Comparison of ENCODE assay signal across 24 cellular contexts in the genomic region with DNA sequence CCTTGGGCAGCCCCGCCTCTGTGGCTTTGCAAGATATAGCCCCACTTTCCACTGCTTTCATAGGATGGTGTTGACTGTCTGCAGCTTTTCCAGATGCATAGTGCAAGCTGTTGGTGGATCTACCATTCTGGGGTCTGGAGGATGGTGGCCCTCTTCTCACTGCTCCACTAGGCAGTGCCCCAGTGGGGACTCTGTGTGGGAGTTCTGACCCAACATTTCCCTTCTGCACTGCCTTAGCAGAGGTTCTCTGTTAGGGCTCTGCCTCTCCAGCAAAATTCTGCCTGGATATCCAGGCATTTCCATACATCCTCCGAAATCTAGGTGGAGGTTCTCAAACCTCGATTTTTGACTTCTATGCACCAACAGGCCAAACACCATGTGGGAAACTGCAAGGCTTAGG.
DNase-seq lines count a peak whose midpoint lies in the region; ATAC-seq, FAIRE-seq and TF ChIP-seq lines count a peak whose summit lies in the region.
"Had no signal": no experiment of that assay in that cellular context is flagged by ENCODE, and none has a peak within 500 bp of the region (broad histone marks: within the 10 kb centered on the region; RNA-seq: fewer than 3 reads in every experiment).

No MANE protein-coding gene starts in this region.

- CTCF ChIA-PET in HepG2 (lab: Yijun Ruan, JAX; ENCODE audit: low intra/inter-chr PET ratio, low total read pairs) (no interaction called here), WTC11 (lab: Charles Lee) (no interaction called here), GM12878 (lab: Yijun Ruan, JAX) (no interaction called here)

- FAIRE-seq in HepG2 (lab: Jason Lieb, UNC) (no peak), GM12878 (lab: Jason Lieb, UNC) (no peak)
- FAIRE-seq: A549, D721Med, G401.6, GM12892, GM18507 had no signal

- SMC1A ChIA-PET in GM12878 (lab: Charles Lee; ENCODE audit: uncharacterized antibody, unreplicated experiment), result no interaction called here

- TF ChIP-seq POLR2A in HepG2 (IDR thresholded peaks at IDR 0.05; ENCODE audit: insufficient read depth in 1 of 2, low read depth in 2 of 2, low read length in 2 of 2) (no peak), right lobe of liver (IDR thresholded peaks at IDR 0.05) (no peak), GM12878 (IDR thresholded peaks at IDR 0.05; ENCODE audit: low read depth, low read length) (no peak), spleen (IDR thresholded peaks at IDR 0.05) (no peak)

- peaks cover 11% of the 10 kb centered on the region for H3K9me3 ChIP-seq in HepG2 (ENCODE audit: low read length)
- no peaks in the 10 kb centered on the region for H3K9me3 ChIP-seq in right lobe of liver
- peaks cover 8% of the 10 kb centered on the region; the same call in 1 of the 3 replicates for H3K9me3 ChIP-seq in GM12878 (replicated peaks; ENCODE audit: control insufficient read depth, insufficient read depth, low read length)
- peaks cover 0 to 17% (median 11%) of the 10 kb centered on the region in 8 donors for H3K9me3 ChIP-seq in spleen

- DNase-seq in HepG2 (ENCODE audit: low spot score) (no peak), right lobe of liver (no peak), WTC11 (ENCODE audit: low spot score) (no peak), GM12878 (ENCODE audit: low read depth, low spot score) (no peak), spleen (peak; percentile 29), pons (ENCODE audit: low spot score) (no peak), NCI-H1105 (lab: John Stamatoyannopoulos, UW) (no peak)
- DNase-seq: AML-193; Caco-2; Calu3; CD4-positive, alpha-beta T cell; CD8-positive, alpha-beta T cell; DMS79 treated with DMSO at 0.1 percent for 48 hours; GF-D8 had no signal

- H3K4me1 ChIP-seq in HepG2 (ENCODE audit: insufficient read depth, low read length) (no peaks in the 10 kb centered on the region), right lobe of liver (no peaks in the 10 kb centered on the region), GM12878 (ENCODE audit: control insufficient read depth, insufficient read depth, low read length) (no peaks in the 10 kb centered on the region), spleen (no peaks in the 10 kb centered on the region)
- H3K4me1 ChIP-seq: A549, Caco-2 had no signal

- TF ChIP-seq CTCF in HepG2 (CRISPR knock-in tag; IDR thresholded peaks at IDR 0.05) (no peak), right lobe of liver (IDR thresholded peaks at IDR 0.05) (no peak), WTC11 (IDR thresholded peaks at IDR 0.05) (no peak), GM12878 (IDR thresholded peaks at IDR 0.05 in 2 of 3, conservative IDR thresholded peaks at IDR 0.05 in 1 of 3; ENCODE audit: control insufficient read depth in 2 of 3, extremely low read depth in 1 of 3, insufficient read depth in 1 of 3, low read depth in 3 of 3, low read length in 3 of 3) (no peak), spleen (IDR thresholded peaks at IDR 0.05 in 8 of 11, conservative IDR thresholded peaks at IDR 0.05 in 3 of 11) (no peak)

- BruUV-seq in HepG2 (replicated peaks; lab: Mats Ljungman, UMichigan), result no TSS peak
- BruUV-seq in GM12878 (replicated peaks; lab: Mats Ljungman, UMichigan), result no TSS peak

- no peak overlapping the region for H3K27ac Mint-ChIP-seq in WTC11
- H3K27ac Mint-ChIP-seq: B cell; CD4-positive, alpha-beta T cell; CD8-positive, alpha-beta T cell had no signal

- TF ChIP-seq RAD21 in HepG2 (CRISPR knock-in tag; IDR thresholded peaks at IDR 0.05) (no peak), GM12878 (IDR thresholded peaks at IDR 0.05; ENCODE audit: insufficient read depth, low read depth, low read length) (no peak)

- H3K4me2 ChIP-seq in HepG2 (ENCODE audit: low read depth, low read length), result no peak overlapping the region
- H3K4me2 ChIP-seq in GM12878 (ENCODE audit: control insufficient read depth, insufficient read depth), result no peak overlapping the region
- H3K4me2 ChIP-seq: A549 had no signal

- H3K36me3 Mint-ChIP-seq in WTC11, result peaks cover 29% of the 10 kb centered on the region

- TF ChIP-seq EP300 in HepG2 (IDR thresholded peaks at IDR 0.05; ENCODE audit: low read depth in 2 of 2, low read length in 2 of 2) (no peak), HepG2 (CRISPR knock-in tag; IDR thresholded peaks at IDR 0.05; ENCODE audit: borderline replicate concordance) (no peak), GM12878 (IDR thresholded peaks at IDR 0.05; ENCODE audit: borderline replicate concordance in 1 of 2, control insufficient read depth in 1 of 2, low read depth in 2 of 2, low read length in 2 of 2) (no peak)

- RAD21 ChIA-PET in GM12878 (lab: Charles Lee; ENCODE audit: unreplicated experiment), result no interaction called here

- peaks cover 30% of the 10 kb centered on the region for H3K9me3 Mint-ChIP-seq in WTC11

- H3K27me3 Mint-ChIP-seq in WTC11 (ENCODE audit: low read depth), result no peaks in the 10 kb centered on the region
- H3K27me3 Mint-ChIP-seq: B cell; CD4-positive, alpha-beta T cell had no signal

- no peaks in the 10 kb centered on the region; a peak in 1 of 5 replicates for H3K27me3 ChIP-seq in HepG2 (ENCODE audit: control insufficient read depth in 1 of 2, insufficient read depth in 2 of 2, low read length in 2 of 2)
- no peaks in the 10 kb centered on the region for H3K27me3 ChIP-seq in right lobe of liver
- H3K27me3 ChIP-seq in GM12878 (replicated peaks in 1 of 2; ENCODE audit: control insufficient read depth in 2 of 2, insufficient read depth in 2 of 2, low read length in 1 of 2), result no peaks in the 10 kb centered on the region
- no peaks in the 10 kb centered on the region for H3K27me3 ChIP-seq in spleen (replicated peaks in 1 of 7)
- H3K27me3 ChIP-seq: BLaER1 treated with 17β-estradiol and CSF1 and Interleukin-3, amounts not matched to agents 10 nM and 100 nM had no signal

- WGBS in HepG2 (ENCODE audit: low lambda C conversion rate), result 96% methylated on average over 3 of the region's 3 CpGs
- WGBS in right lobe of liver (ENCODE audit: insufficient coverage, low coverage, low lambda C conversion rate, missing lambda C conversion rate), result 100% methylated on average over 2 of the region's 3 CpGs
- 93% methylated on average over 3 of the region's 3 CpGs for WGBS in GM12878 (ENCODE audit: insufficient coverage, insufficient replicate concordance, low lambda C conversion rate, missing lambda C conversion rate)
- WGBS in spleen, 5 donors, result 96 to 100% (median 98%) methylated on average over 3 of the region's 3 CpGs

- H3K36me3 ChIP-seq in HepG2 (replicated peaks in 1 of 2; ENCODE audit: control insufficient read depth in 1 of 2, insufficient read depth in 2 of 2, low read length in 2 of 2), result peaks cover 10 to 18% of the 10 kb centered on the region in 2 experiments; a peak in 4 of 5 replicates
- H3K36me3 ChIP-seq in right lobe of liver, result no peaks in the 10 kb centered on the region
- H3K36me3 ChIP-seq in GM12878 (ENCODE audit: control insufficient read depth in 2 of 2, insufficient read depth in 2 of 2, low read length in 1 of 2), result peaks cover 0 to 7% of the 10 kb centered on the region in 2 experiments; a peak in 2 of 4 replicates
- H3K36me3 ChIP-seq in spleen, result peaks cover 0 to 35% (median 11%) of the 10 kb centered on the region in 6 donors

- H3K9ac ChIP-seq in HepG2 (ENCODE audit: insufficient read depth, low read depth, low read length) (no peak overlapping the region), GM12878 (ENCODE audit: control insufficient read depth, insufficient read depth, low read length) (no peak overlapping the region)
- H3K9ac ChIP-seq: BLaER1 treated with 17β-estradiol and CSF1 and Interleukin-3, amounts not matched to agents 10 nM and 100 nM had no signal

- H3K27ac ChIP-seq in HepG2 (ENCODE audit: extremely low read length, insufficient read depth, low read length) (no peak overlapping the region), right lobe of liver (no peak overlapping the region), GM12878 (ENCODE audit: control insufficient read depth, insufficient read depth) (no peak overlapping the region), spleen (no peak overlapping the region)
- H3K27ac ChIP-seq: 22Rv1; A549; BLaER1 treated with 17β-estradiol and CSF1 and Interleukin-3, amounts not matched to agents 10 nM and 100 nM; C4-2B had no signal

- POLR2A ChIA-PET in HepG2 (lab: Yijun Ruan, JAX) (no interaction called here), WTC11 (lab: Charles Lee) (no interaction called here), GM12878 (lab: Charles Lee) (no interaction called here)

- no peaks in the 10 kb centered on the region for H4K20me1 ChIP-seq in HepG2 (ENCODE audit: insufficient read depth, low read length)
- no peaks in the 10 kb centered on the region for H4K20me1 ChIP-seq in GM12878 (ENCODE audit: control insufficient read depth, insufficient read depth)
- H4K20me1 ChIP-seq: BLaER1 treated with 17β-estradiol and CSF1 and Interleukin-3, amounts not matched to agents 10 nM and 100 nM had no signal

- peaks cover 7% of the 10 kb centered on the region for H3K4me1 Mint-ChIP-seq in WTC11

- H2AFZ ChIP-seq in HepG2 (ENCODE audit: low read length) (no peak overlapping the region), GM12878 (ENCODE audit: control insufficient read depth, low read depth, low read length) (no peak overlapping the region)

- H3K79me2 ChIP-seq in HepG2 (ENCODE audit: insufficient read depth, low read length) (no peaks in the 10 kb centered on the region), GM12878 (ENCODE audit: control insufficient read depth, insufficient read depth, low read length) (no peaks in the 10 kb centered on the region)

- ATAC-seq in HepG2 (no peak), right lobe of liver (no peak), WTC11 (no peak), GM12878 (no peak), HG02852 (IDR thresholded peaks at IDR 0.05; ENCODE audit: unreplicated experiment) (no peak)
- ATAC-seq: A549; CD8-positive, alpha-beta T cell had no signal

- in situ Hi-C loops in HepG2 (cut with HindIII; ENCODE audit: extremely low pct_ligation_motif_present, low pct_unique_long_range_greater_than_20kb) (no loop called here), GM12878 (cut with MboI) (no loop called here)

- no peak overlapping the region for H3K4me3 ChIP-seq in HepG2 (replicated peaks in 1 of 3; ENCODE audit: insufficient read depth in 1 of 3, low read depth in 2 of 3, low read length in 3 of 3)
- H3K4me3 ChIP-seq in right lobe of liver, result no peak overlapping the region
- H3K4me3 ChIP-seq in GM12878, result no peak overlapping the region
- H3K4me3 ChIP-seq in spleen, result no peak overlapping the region
- H3K4me3 ChIP-seq: A549; BLaER1 treated with 17β-estradiol and CSF1 and Interleukin-3, amounts not matched to agents 10 nM and 100 nM had no signal

- no peak overlapping the region for H3K4me3 Mint-ChIP-seq in WTC11
- H3K4me3 Mint-ChIP-seq: B cell; CD4-positive, alpha-beta T cell; CD8-positive, alpha-beta T cell had no signal

- intact Hi-C loops in HepG2 (cut with micrococcal nuclease; ENCODE audit: unreplicated experiment), result no loop called here
- intact Hi-C loops in right lobe of liver (cut with DNase I), result no loop called here
- intact Hi-C loops in GM12878 (cut with micrococcal nuclease; ENCODE audit: unreplicated experiment), result no loop called here
- intact Hi-C loops in spleen (cut with DNase I; ENCODE audit: low total_unique reads), result no loop called here

TF ChIP-seq in HepG2, 621 proteins besides CTCF, POLR2A, EP300 and RAD21 (continues in another document):
- TF ChIP-seq CENPX (CRISPR knock-in tag; IDR thresholded peaks at IDR 0.05), result no peak

TF ChIP-seq in WTC11, 78 proteins besides CTCF, POLR2A, EP300 and RAD21 (continues in another document):
- no peak for TF ChIP-seq ZNF671 (CRISPR knock-in tag; IDR thresholded peaks at IDR 0.05)

TF ChIP-seq in GM12878, 131 proteins besides CTCF, POLR2A, EP300 and RAD21 (continues in another document):
- TF ChIP-seq CREB1 (IDR thresholded peaks at IDR 0.05; ENCODE audit: low read depth), result no peak

Comparison
In these comparisons a context has a peak if more than half of its experiments do, and no peak if none do; other contexts are left out.
1. Of the 75 proteins assayed by ChIP-seq in both HepG2 and GM12878: peak only in HepG2: none; only in GM12878: CBX5; in both: none; in neither: 74.